In genomic region chr1:177063648-177064047, GRCh38 we compare ENCODE assay signal across 7 cellular contexts.
"Had no signal": no experiment of that assay in that cellular context is flagged by ENCODE, and none has a peak within 500 bp of the region (broad histone marks: within the 10 kb centered on the region; RNA-seq: fewer than 3 reads in every experiment).

No MANE protein-coding gene starts in this region.

- ATAC-seq: HCT116 had no signal

- H3K4me3 ChIP-seq: GM23248, HAP-1 had no signal

- H3K27ac ChIP-seq: GM23248 had no signal

- H3K4me1 ChIP-seq: HAP-1 had no signal

- H3K36me3 ChIP-seq: HAP-1 had no signal

- H3K9me3 ChIP-seq: HAP-1 had no signal

- DNase-seq: GM23248, GOT3, H7, IMR-90, KBM-7 had no signal
